Comparison of ENCODE assay signal across 12 cellular contexts in the genomic region with DNA sequence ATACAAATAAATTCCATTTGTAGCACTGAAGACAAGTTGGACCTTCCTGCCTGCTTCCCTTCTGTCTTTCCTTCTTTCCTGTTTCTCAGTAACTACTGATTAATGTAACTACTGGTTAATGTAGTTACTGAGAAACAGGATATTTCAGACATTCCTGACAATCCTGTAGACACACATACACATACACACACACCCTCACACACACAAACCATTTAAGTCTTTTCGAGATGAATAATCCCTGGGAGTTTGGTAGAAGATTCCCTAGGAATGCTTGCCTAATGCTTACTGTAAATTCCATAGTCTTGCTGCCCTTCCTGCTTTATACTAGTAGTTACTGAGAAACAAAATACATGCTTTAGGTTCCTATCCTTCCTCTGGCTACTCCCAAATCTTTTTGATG.
DNase-seq lines count a peak whose midpoint lies in the region; ATAC-seq and TF ChIP-seq lines count a peak whose summit lies in the region.
"Had no signal": no experiment of that assay in that cellular context is flagged by ENCODE, and none has a peak within 500 bp of the region (broad histone marks: within the 10 kb centered on the region; RNA-seq: fewer than 3 reads in every experiment).

No MANE protein-coding gene starts in this region.

- 80% methylated on average over 1 of the region's 1 CpG; no CpG with 5 or more reads in 1 of the 2 experiments for WGBS in mesodermal cell (ENCODE audit: insufficient coverage in 2 of 2), 2 experiments

- H3K4me1 ChIP-seq in mesodermal cell (ENCODE audit: control insufficient read depth, insufficient read depth, low read length, poor library complexity, severe bottlenecking) = peaks cover 14% of the 10 kb centered on the region
- H3K4me1 ChIP-seq: parathyroid adenoma had no signal

- peaks cover 62% of the 10 kb centered on the region for H3K36me3 ChIP-seq in mesodermal cell (ENCODE audit: control insufficient read depth, insufficient read depth, low read length)

- H3K9me3 ChIP-seq in mesodermal cell (ENCODE audit: control insufficient read depth, low read length) = no peaks in the 10 kb centered on the region

- DNase-seq in AG09319 (ENCODE audit: extremely low read depth, low read depth) = peak; percentile 71
- peak; percentile 76 for DNase-seq in NCI-H226
- DNase-seq in epidermal melanocyte (ENCODE audit: insufficient read length, low spot score) = peak; percentile 20
- no peak for DNase-seq in activated CD4-positive, alpha-beta T cell treated with anti-CD3 and anti-CD28 coated beads for 4 hours
- DNase-seq in putamen (ENCODE audit: low spot score) = no peak
- DNase-seq in COR-L47 (lab: John Stamatoyannopoulos, UW) = no peak
- DNase-seq: activated effector memory CD4-positive, alpha-beta T cell treated with anti-CD3 and anti-CD28 coated beads, Interleukin-2, amount 50 U/mL, for 16 hours; CD8-positive, alpha-beta memory T cell; MV-4-11 had no signal

- H3K27ac ChIP-seq in mesodermal cell (ENCODE audit: low read depth, low read length, severe bottlenecking) = peak overlapping the region; percentile 77
- H3K27ac ChIP-seq: parathyroid adenoma had no signal

- ATAC-seq in HG02885 (IDR thresholded peaks at IDR 0.05; ENCODE audit: poor library complexity, unreplicated experiment) = no peak

- no peak overlapping the region for H3K4me3 ChIP-seq in mesodermal cell (ENCODE audit: extremely low read depth, insufficient read depth, low read length, poor library complexity, severe bottlenecking)

- TF ChIP-seq CTCF in AG09319 (IDR thresholded peaks at IDR 0.05; ENCODE audit: low read depth, low read length) = no peak

Comparison
In these comparisons a context has a peak if more than half of its experiments do, and no peak if none do; other contexts are left out.
1. DNase-seq: peak in AG09319 (single experiment), NCI-H226 (single experiment) and epidermal melanocyte (single experiment); none in activated CD4-positive, alpha-beta T cell treated with anti-CD3 and anti-CD28 coated beads for 4 hours (0 of 2), putamen (single experiment) and COR-L47 (single experiment).